In genomic region chr4:122973465-122973864, GRCh38 we compare ENCODE assay signal across 6 cellular contexts.
"Had no signal": no experiment of that assay in that cellular context is flagged by ENCODE, and none has a peak within 500 bp of the region (broad histone marks: within the 10 kb centered on the region; RNA-seq: fewer than 3 reads in every experiment).

No MANE protein-coding gene starts in this region.

- ATAC-seq: GM12878 had no signal

- DNase-seq: GDM1, GF-D8 had no signal

- H3K4me3 ChIP-seq: GM12878 had no signal

- FAIRE-seq: GM12878, GM12891, GM18507, GM19239 had no signal
